ENCODE assay signal across 12 cellular contexts in the genomic region with DNA sequence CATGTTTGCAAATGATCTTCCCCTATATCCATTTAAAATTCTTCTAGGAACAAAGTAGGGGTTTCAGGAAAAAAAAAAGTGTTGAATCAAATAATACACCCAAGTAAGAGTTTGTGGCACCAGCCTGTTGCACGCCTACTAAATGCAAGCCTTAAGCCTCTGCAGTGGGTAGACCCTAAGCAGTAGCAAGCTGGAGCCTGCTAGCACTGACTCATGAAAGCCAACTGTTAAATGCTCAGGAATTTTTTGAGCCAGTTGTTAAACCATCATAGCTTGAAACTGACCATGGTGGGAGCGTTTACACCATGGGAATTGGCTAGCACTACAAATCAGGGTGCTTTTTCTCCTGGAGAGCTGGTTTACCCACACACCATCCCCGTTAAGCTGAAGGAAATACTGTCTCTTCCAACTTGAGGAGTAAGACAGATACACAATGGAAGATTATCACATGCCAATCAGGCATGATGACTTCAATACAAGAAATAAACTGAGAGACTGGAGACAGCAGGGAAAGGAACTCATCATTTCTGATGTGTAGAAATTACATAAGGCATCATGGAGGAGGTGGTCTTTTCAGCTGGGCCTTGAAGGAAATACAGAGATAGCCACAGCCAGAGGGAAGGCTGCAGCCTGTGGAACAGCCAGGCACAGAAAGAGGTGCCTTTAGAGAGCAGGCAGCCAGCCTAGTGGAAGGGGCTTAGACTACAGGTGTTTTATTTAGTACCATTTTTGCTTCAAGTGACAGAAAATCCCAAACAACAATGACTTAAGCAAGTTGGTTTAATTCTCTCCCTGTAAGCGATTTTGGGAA.
"Had no signal": no experiment of that assay in that cellular context is flagged by ENCODE, and none has a peak within 500 bp of the region (broad histone marks: within the 10 kb centered on the region; RNA-seq: fewer than 3 reads in every experiment).

No MANE protein-coding gene starts in this region.

- H3K9me3 Mint-ChIP-seq: activated naive CD8-positive, alpha-beta T cell treated with anti-CD3 and anti-CD28 coated beads, Interleukin-2, amount 50 U/mL, for 24 hours had no signal

- ATAC-seq: activated naive CD8-positive, alpha-beta T cell treated with anti-CD3 and anti-CD28 coated beads, Interleukin-2, amount 50 U/mL, for 24 hours; gastrocnemius medialis; heart right ventricle had no signal

- DNase-seq: activated naive CD4-positive, alpha-beta T cell treated with Interleukin-2 at 50 U/mL for 16 hours; activated naive CD8-positive, alpha-beta T cell treated with anti-CD3 and anti-CD28 coated beads, Interleukin-2, amount 50 U/mL, for 24 hours; dorsolateral prefrontal cortex; gastrocnemius medialis; heart right ventricle; kidney; left ventricle myocardium inferior; mesenchymal stem cell; retina; stimulated activated CD4-positive, alpha-beta T cell treated with anti-CD3 and anti-CD28 coated beads, Interleukin-4, amount 100 ng/mL, for 4 hours; T-helper 9 cell; thyroid gland had no signal

- H3K27ac Mint-ChIP-seq: activated naive CD8-positive, alpha-beta T cell treated with anti-CD3 and anti-CD28 coated beads, Interleukin-2, amount 50 U/mL, for 24 hours had no signal

- H3K4me3 Mint-ChIP-seq: activated naive CD8-positive, alpha-beta T cell treated with anti-CD3 and anti-CD28 coated beads, Interleukin-2, amount 50 U/mL, for 24 hours had no signal

- FAIRE-seq: kidney had no signal
